Comparison of ENCODE assay signal across 23 cellular contexts in the genomic region with DNA sequence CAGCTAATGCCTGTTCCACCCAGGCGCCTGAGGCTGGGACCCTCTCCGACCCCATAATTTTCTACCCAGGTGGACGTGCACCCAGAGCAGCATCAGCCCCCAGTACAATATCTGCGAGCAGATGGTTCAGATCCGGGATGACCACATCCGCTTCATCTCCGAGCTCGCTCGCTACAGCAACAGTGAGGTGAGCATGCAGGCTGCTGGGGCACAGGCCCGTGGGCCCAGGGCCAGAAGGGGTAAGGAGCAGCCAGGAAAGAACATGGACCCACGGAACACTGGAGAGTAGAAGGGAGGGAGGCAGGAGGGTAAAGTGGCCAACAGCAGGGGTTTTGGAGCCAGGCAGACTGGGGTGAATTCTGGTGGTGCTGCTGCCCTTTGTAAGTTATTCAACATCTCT. TPM values are rescaled to one million over a fixed set of nuclear protein-coding genes. Genes with fewer than 3 reads are reported as not detected.
DNase-seq lines count a peak whose midpoint lies in the region; ATAC-seq and TF ChIP-seq lines count a peak whose summit lies in the region.
"Had no signal": no experiment of that assay in that cellular context is flagged by ENCODE, and none has a peak within 500 bp of the region (broad histone marks: within the 10 kb centered on the region; RNA-seq: fewer than 3 reads in every experiment).

No MANE protein-coding gene starts in this region.

- TF ChIP-seq CTCF in neural crest cell (conservative IDR thresholded peaks at IDR 0.05), result no peak

- CTCF ChIA-PET in activated CD8-positive, alpha-beta memory T cell treated with anti-CD3 and anti-CD28 coated beads, Interleukin-2, amount 10 ng/mL, durations not matched to agents 7 days and 5 days (lab: Charles Lee), result interaction anchor here (0.5 to 1.9 kb wide), 2 partner anchors 162 to 408 kb away, joined by 4 to 7 read pairs; no protein-coding TSS in a partner anchor

- DNase-seq in activated CD8-positive, alpha-beta memory T cell treated with anti-CD3 and anti-CD28 coated beads, Interleukin-2, amount 10 ng/mL, durations not matched to agents 7 days and 5 days, result no peak
- DNase-seq in activated CD8-positive, alpha-beta memory T cell treated with anti-CD3 and anti-CD28 coated beads, Interleukin-2, amount 50 U/mL, for 48 hours, result no peak
- no peak for DNase-seq in activated naive CD8-positive, alpha-beta T cell treated with anti-CD3 and anti-CD28 coated beads, Interleukin-2, amount 10 ng/mL, durations not matched to agents 7 days and 5 days
- DNase-seq in neural crest cell (ENCODE audit: low read depth, low spot score), result no peak
- no peak for DNase-seq in stimulated activated CD4-positive, alpha-beta T cell treated with anti-CD3 and anti-CD28 coated beads, Interleukin-1b, Interleukin-23, amount 100 ng/mL, for 48 hours
- DNase-seq: BE2C; effector memory CD4-positive, alpha-beta T cell; IMR-90; islet precursor cell; NCI-H1105 treated with DMSO at 0.1 percent for 48 hours; NCI-H2081; occipital lobe; PC-3; Right ventricle myocardium superior; small intestine; stimulated activated CD4-positive, alpha-beta T cell treated with anti-CD3 and anti-CD28 coated beads, Interleukin-4, amount 100 ng/mL, for 1 hour had no signal

- peaks cover under 1% of the 10 kb centered on the region for H3K9me3 ChIP-seq in KOPT-K1 (ENCODE audit: insufficient read depth, low read length, poor library complexity, severe bottlenecking)
- H3K9me3 ChIP-seq: A549, BE2C had no signal

- POLR2A ChIA-PET in activated naive CD8-positive, alpha-beta T cell treated with anti-CD3 and anti-CD28 coated beads, Interleukin-2, amount 10 ng/mL, durations not matched to agents 7 days and 5 days (lab: Charles Lee), result interaction anchor here (0.6 kb wide), 1 partner anchor 84 kb away, joined by 8 read pairs; no protein-coding TSS in a partner anchor

- no peaks in the 10 kb centered on the region for H3K9me3 Mint-ChIP-seq in activated CD8-positive, alpha-beta memory T cell treated with anti-CD3 and anti-CD28 coated beads, Interleukin-2, amount 10 ng/mL, durations not matched to agents 7 days and 5 days (ENCODE audit: low read depth)
- H3K9me3 Mint-ChIP-seq in activated naive CD8-positive, alpha-beta T cell treated with anti-CD3 and anti-CD28 coated beads, Interleukin-2, amount 10 ng/mL, durations not matched to agents 7 days and 5 days, result no peaks in the 10 kb centered on the region
- H3K9me3 Mint-ChIP-seq in neural crest cell, result no peaks in the 10 kb centered on the region
- H3K9me3 Mint-ChIP-seq: brain, type B pancreatic cell had no signal

- H3K36me3 Mint-ChIP-seq in activated CD8-positive, alpha-beta memory T cell treated with anti-CD3 and anti-CD28 coated beads, Interleukin-2, amount 10 ng/mL, durations not matched to agents 7 days and 5 days, result peaks cover 69% of the 10 kb centered on the region
- H3K36me3 Mint-ChIP-seq in activated naive CD8-positive, alpha-beta T cell treated with anti-CD3 and anti-CD28 coated beads, Interleukin-2, amount 10 ng/mL, durations not matched to agents 7 days and 5 days, result peaks cover 44% of the 10 kb centered on the region
- H3K36me3 Mint-ChIP-seq in neural crest cell (ENCODE audit: low read depth), result peaks cover 11% of the 10 kb centered on the region

- no peaks in the 10 kb centered on the region for H3K27me3 Mint-ChIP-seq in activated CD8-positive, alpha-beta memory T cell treated with anti-CD3 and anti-CD28 coated beads, Interleukin-2, amount 10 ng/mL, durations not matched to agents 7 days and 5 days
- no peaks in the 10 kb centered on the region for H3K27me3 Mint-ChIP-seq in activated naive CD8-positive, alpha-beta T cell treated with anti-CD3 and anti-CD28 coated beads, Interleukin-2, amount 10 ng/mL, durations not matched to agents 7 days and 5 days
- H3K27me3 Mint-ChIP-seq in neural crest cell (ENCODE audit: low read depth), result no peaks in the 10 kb centered on the region
- H3K27me3 Mint-ChIP-seq: brain, type B pancreatic cell had no signal

- peak overlapping the region; percentile 6 for H3K27ac ChIP-seq in KOPT-K1 (ENCODE audit: low read depth, low read length, poor library complexity, severe bottlenecking)
- H3K27ac ChIP-seq: A549, hepatocyte had no signal

- H3K36me3 ChIP-seq in KOPT-K1 (ENCODE audit: insufficient read depth, low read length), result peaks cover 97% of the 10 kb centered on the region
- H3K36me3 ChIP-seq: BE2C had no signal

- no peak overlapping the region for H3K4me3 Mint-ChIP-seq in activated CD8-positive, alpha-beta memory T cell treated with anti-CD3 and anti-CD28 coated beads, Interleukin-2, amount 10 ng/mL, durations not matched to agents 7 days and 5 days
- H3K4me3 Mint-ChIP-seq in activated naive CD8-positive, alpha-beta T cell treated with anti-CD3 and anti-CD28 coated beads, Interleukin-2, amount 10 ng/mL, durations not matched to agents 7 days and 5 days, result no peak overlapping the region
- H3K4me3 Mint-ChIP-seq in neural crest cell, result no peak overlapping the region
- H3K4me3 Mint-ChIP-seq: brain, type B pancreatic cell had no signal

- no peak for ATAC-seq in activated CD8-positive, alpha-beta memory T cell treated with anti-CD3 and anti-CD28 coated beads, Interleukin-2, amount 10 ng/mL, durations not matched to agents 7 days and 5 days
- no peak for ATAC-seq in activated naive CD8-positive, alpha-beta T cell treated with anti-CD3 and anti-CD28 coated beads, Interleukin-2, amount 10 ng/mL, durations not matched to agents 7 days and 5 days (ENCODE audit: low read depth)
- ATAC-seq in HG03442 (IDR thresholded peaks at IDR 0.05; ENCODE audit: unreplicated experiment) (no peak), GM21515 (IDR thresholded peaks at IDR 0.05; ENCODE audit: unreplicated experiment) (no peak)

- H3K27ac Mint-ChIP-seq in activated CD8-positive, alpha-beta memory T cell treated with anti-CD3 and anti-CD28 coated beads, Interleukin-2, amount 10 ng/mL, durations not matched to agents 7 days and 5 days, result peak overlapping the region; percentile 62
- peak overlapping the region; percentile 51 for H3K27ac Mint-ChIP-seq in activated naive CD8-positive, alpha-beta T cell treated with anti-CD3 and anti-CD28 coated beads, Interleukin-2, amount 10 ng/mL, durations not matched to agents 7 days and 5 days
- peak overlapping the region; percentile 43 for H3K27ac Mint-ChIP-seq in neural crest cell (ENCODE audit: unreplicated experiment)

- peaks cover 30% of the 10 kb centered on the region for H3K4me1 Mint-ChIP-seq in activated CD8-positive, alpha-beta memory T cell treated with anti-CD3 and anti-CD28 coated beads, Interleukin-2, amount 10 ng/mL, durations not matched to agents 7 days and 5 days
- H3K4me1 Mint-ChIP-seq in activated naive CD8-positive, alpha-beta T cell treated with anti-CD3 and anti-CD28 coated beads, Interleukin-2, amount 10 ng/mL, durations not matched to agents 7 days and 5 days, result peaks cover 22% of the 10 kb centered on the region
- H3K4me1 Mint-ChIP-seq in neural crest cell, result no peaks in the 10 kb centered on the region

RNA-seq across cellular contexts. Expression of gene CYFIP2, which starts 45.7 kb away (rescaled TPM):
- 100 to 1,000 TPM; 382 to 438 TPM for total RNA-seq in activated CD8-positive, alpha-beta memory T cell treated with anti-CD3 and anti-CD28 coated beads, Interleukin-2, amount 10 ng/mL, durations not matched to agents 7 days and 5 days
- 100 to 1,000 TPM; 458 to 480 TPM for total RNA-seq in activated naive CD8-positive, alpha-beta T cell treated with anti-CD3 and anti-CD28 coated beads, Interleukin-2, amount 10 ng/mL, durations not matched to agents 7 days and 5 days
- 74.5 and 76.6 TPM in 2 replicates for total RNA-seq in neural crest cell
